9 cellular contexts compared by ENCODE assay signal in the genomic region with DNA sequence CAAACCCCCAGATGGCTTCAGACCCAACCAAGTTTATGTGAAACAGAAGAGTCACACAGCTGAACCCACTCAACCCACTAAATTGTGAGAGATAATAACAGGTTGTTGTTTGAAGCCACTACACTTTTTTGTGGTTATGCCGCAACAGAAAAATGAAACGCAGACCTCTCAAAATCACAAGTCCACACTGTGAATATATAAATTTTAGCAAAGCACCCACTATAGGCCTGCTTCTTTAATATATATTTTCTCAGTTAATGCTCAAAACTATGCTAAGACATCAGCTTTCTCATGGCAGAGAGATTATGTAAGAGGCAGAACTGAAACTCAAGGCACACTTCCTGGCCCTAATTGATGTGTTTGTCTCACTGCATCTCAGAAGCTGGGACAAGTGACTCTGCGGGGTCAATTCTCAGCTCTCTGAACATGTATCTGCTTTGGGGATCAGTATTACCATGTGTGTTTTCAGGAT.
DNase-seq lines count a peak whose midpoint lies in the region; ATAC-seq lines count a peak whose summit lies in the region.
"Had no signal": no experiment of that assay in that cellular context is flagged by ENCODE, and none has a peak within 500 bp of the region (broad histone marks: within the 10 kb centered on the region; RNA-seq: fewer than 3 reads in every experiment).

No MANE protein-coding gene starts in this region.

- no peak for DNase-seq in effector memory CD4-positive, alpha-beta T cell
- DNase-seq in NCI-H226 (no peak), NCI-H446 (lab: John Stamatoyannopoulos, UW) (no peak), NCI-H1694 (lab: John Stamatoyannopoulos, UW) (no peak)
- DNase-seq in NK-92 treated with Interleukin-12 subunit alpha and Interleukin-12 subunit beta, amount 100 ng/mL, for 24 hours (lab: John Stamatoyannopoulos, UW), result no peak
- DNase-seq: stimulated activated CD4-positive, alpha-beta T cell treated with anti-CD3 and anti-CD28 coated beads, Interleukin-1b, Interleukin-23, amount 100 ng/mL, for 48 hours had no signal

- H3K27ac ChIP-seq in effector memory CD4-positive, alpha-beta T cell (ENCODE audit: insufficient read depth, low read length, poor library complexity, severe bottlenecking), result peak overlapping the region; percentile 70

- H3K4me1 ChIP-seq in effector memory CD4-positive, alpha-beta T cell (ENCODE audit: control insufficient read depth, insufficient read depth, low read length, poor library complexity, severe bottlenecking), result peaks cover 63% of the 10 kb centered on the region

- no peaks in the 10 kb centered on the region for H3K9me3 ChIP-seq in effector memory CD4-positive, alpha-beta T cell (ENCODE audit: control insufficient read depth, low read length)

- peak overlapping the region; percentile 15 for H3K4me3 ChIP-seq in effector memory CD4-positive, alpha-beta T cell (ENCODE audit: insufficient read depth, low read depth, low read length, poor library complexity, severe bottlenecking)

- peak; percentile 43 for ATAC-seq in GM18498 (IDR thresholded peaks at IDR 0.05; ENCODE audit: unreplicated experiment)
- ATAC-seq in GM21423 (IDR thresholded peaks at IDR 0.05; ENCODE audit: unreplicated experiment), result peak; percentile 39
- ATAC-seq in HG03521 (IDR thresholded peaks at IDR 0.05; ENCODE audit: unreplicated experiment), result peak; percentile 39

- no peaks in the 10 kb centered on the region for H3K27me3 ChIP-seq in effector memory CD4-positive, alpha-beta T cell (replicated peaks; ENCODE audit: control insufficient read depth, insufficient read depth, low read length, poor library complexity, severe bottlenecking)

- H3K36me3 ChIP-seq in effector memory CD4-positive, alpha-beta T cell (ENCODE audit: control insufficient read depth, insufficient read depth, low read length), result no peaks in the 10 kb centered on the region
